ENCODE assay signal across 23 cellular contexts in genomic region chr1:223853748-223854147, GRCh38. TPM values are rescaled to one million over a fixed set of nuclear protein-coding genes. Genes with fewer than 3 reads are reported as not detected.
DNase-seq lines count a peak whose midpoint lies in the region; ATAC-seq and TF ChIP-seq lines count a peak whose summit lies in the region.
"Had no signal": no experiment of that assay in that cellular context is flagged by ENCODE, and none has a peak within 500 bp of the region (broad histone marks: within the 10 kb centered on the region; RNA-seq: fewer than 3 reads in every experiment).

No MANE protein-coding gene starts in this region.

- no peaks in the 10 kb centered on the region for H3K4me1 ChIP-seq in left lung
- H3K4me1 ChIP-seq: BLaER1, Caco-2, Peyer's patch had no signal

- H3K4me3 ChIP-seq in left lung: no peak overlapping the region
- H3K4me3 ChIP-seq: BLaER1, Peyer's patch had no signal

- H3K36me3 Mint-ChIP-seq in activated CD4-positive, alpha-beta T cell treated with anti-CD3 and anti-CD28 coated beads for 36 hours (ENCODE audit: low read depth): no peaks in the 10 kb centered on the region
- H3K36me3 Mint-ChIP-seq: CD4-positive, alpha-beta memory T cell had no signal

- H3K9me3 Mint-ChIP-seq in activated CD4-positive, alpha-beta T cell treated with anti-CD3 and anti-CD28 coated beads for 36 hours (ENCODE audit: low read depth): no peaks in the 10 kb centered on the region
- H3K9me3 Mint-ChIP-seq: CD4-positive, alpha-beta memory T cell had no signal

- no peak overlapping the region for H3K27ac Mint-ChIP-seq in activated CD4-positive, alpha-beta T cell treated with anti-CD3 and anti-CD28 coated beads for 36 hours
- H3K27ac Mint-ChIP-seq: CD4-positive, alpha-beta memory T cell had no signal

- intact Hi-C loops in activated CD4-positive, alpha-beta T cell treated with anti-CD3 and anti-CD28 coated beads for 36 hours (cut with DNase I, micrococcal nuclease): no loop called here
- intact Hi-C loops in left lung (cut with DNase I): no loop called here

- H3K4me1 Mint-ChIP-seq in activated CD4-positive, alpha-beta T cell treated with anti-CD3 and anti-CD28 coated beads for 36 hours: peaks cover 8% of the 10 kb centered on the region

- TF ChIP-seq CTCF in left lung (IDR thresholded peaks at IDR 0.05): no peak

- no peaks in the 10 kb centered on the region for H3K36me3 ChIP-seq in left lung
- H3K36me3 ChIP-seq: BLaER1, Peyer's patch had no signal

- POLR2A ChIA-PET in activated CD4-positive, alpha-beta T cell treated with anti-CD3 and anti-CD28 coated beads for 36 hours (lab: Charles Lee): no interaction called here

- H3K27me3 ChIP-seq in left lung: no peaks in the 10 kb centered on the region
- H3K27me3 ChIP-seq: BLaER1, Peyer's patch had no signal

- ATAC-seq in activated CD4-positive, alpha-beta T cell treated with anti-CD3 and anti-CD28 coated beads for 36 hours: peak; percentile 30
- ATAC-seq in GM19463 (IDR thresholded peaks at IDR 0.05; ENCODE audit: unreplicated experiment) (peak; percentile 56), HG03097 (IDR thresholded peaks at IDR 0.05; ENCODE audit: low FRiP score, unreplicated experiment) (peak; percentile 49), esophagus mucosa (peak; percentile 13), left lung (no peak)
- ATAC-seq: SK-N-SH treated with all-trans-retinoic acid at 6 μM for 48 hours had no signal

- H3K4me3 Mint-ChIP-seq in activated CD4-positive, alpha-beta T cell treated with anti-CD3 and anti-CD28 coated beads for 36 hours: no peak overlapping the region
- H3K4me3 Mint-ChIP-seq: CD4-positive, alpha-beta memory T cell had no signal

- no peaks in the 10 kb centered on the region for H3K9me3 ChIP-seq in left lung
- H3K9me3 ChIP-seq: BLaER1, Caco-2, Peyer's patch had no signal

- CTCF ChIA-PET in activated CD4-positive, alpha-beta T cell treated with anti-CD3 and anti-CD28 coated beads for 36 hours (lab: Charles Lee): interaction anchor here (0.8 to 1.8 kb wide), 3 partner anchors 13 to 161 kb away, joined by 3 to 5 read pairs (median 3); no protein-coding TSS in a partner anchor

- H3K27ac ChIP-seq in left lung: no peak overlapping the region
- H3K27ac ChIP-seq: 22Rv1, BLaER1, Peyer's patch had no signal

- peaks cover 4% of the 10 kb centered on the region for H3K27me3 Mint-ChIP-seq in activated CD4-positive, alpha-beta T cell treated with anti-CD3 and anti-CD28 coated beads for 36 hours

- no peak for DNase-seq in activated CD4-positive, alpha-beta T cell treated with anti-CD3 and anti-CD28 coated beads for 36 hours
- no peak for DNase-seq in activated CD4-positive, alpha-beta T cell treated with anti-CD3 and anti-CD28 coated beads, Interleukin-2, amount 50 U/mL, for 1 hour
- DNase-seq in T-helper 1 cell (no peak), NCI-H446 (lab: John Stamatoyannopoulos, UW) (no peak), left lung (no peak)
- DNase-seq: ACHN; Caco-2; CD4-positive, alpha-beta memory T cell; DMS 273 treated with DMSO at 0.1 percent for 48 hours; DMS79 treated with DMSO at 0.1 percent for 48 hours; H7; Karpas-422; NCI-H1417; NCI-H1694 treated with DMSO at 0.1 percent for 48 hours; NCI-H510A; NCI-H774; Peyer's patch had no signal

RNA-seq across cellular contexts. Expression of gene TP53BP2, which starts 8.0 kb away (rescaled TPM):
- total RNA-seq in activated CD4-positive, alpha-beta T cell treated with anti-CD3 and anti-CD28 coated beads for 36 hours: 10 to 100 TPM; 46.6 to 56.2 TPM
- total RNA-seq in esophagus mucosa: 26.0 TPM
- 10 to 100 TPM; 54.2 to 58.2 TPM for total RNA-seq in left lung
